Comparison of ENCODE assay signal across 7 cellular contexts in genomic region chr1:3898994-3899775, GRCh38. TPM values are rescaled to one million over a fixed set of nuclear protein-coding genes. Genes with fewer than 3 reads are reported as not detected.
DNase-seq lines count a peak whose midpoint lies in the region; ATAC-seq and TF ChIP-seq lines count a peak whose summit lies in the region.

No MANE protein-coding gene starts in this region.

- H3K4me3 Mint-ChIP-seq in naive thymus-derived CD4-positive, alpha-beta T cell, result peak overlapping the region; percentile 84 to 96 (median 93)

- no peaks in the 10 kb centered on the region for H3K4me1 ChIP-seq in colonic mucosa
- peaks cover 6 to 32% of the 10 kb centered on the region in 2 donors for H3K4me1 ChIP-seq in naive thymus-derived CD4-positive, alpha-beta T cell (ENCODE audit: control insufficient read depth in 2 of 2, insufficient read depth in 2 of 2, low read length in 2 of 2)

- H3K9me3 ChIP-seq in colonic mucosa, result no peaks in the 10 kb centered on the region
- H3K9me3 ChIP-seq in naive thymus-derived CD4-positive, alpha-beta T cell (ENCODE audit: control insufficient read depth in 2 of 3, low read length in 3 of 3), result peaks cover 0 to 7% (median 7%) of the 10 kb centered on the region in 3 experiments

- H3K9ac ChIP-seq in colonic mucosa (ENCODE audit: low read depth in 2 of 2, low read length in 2 of 2), result peak overlapping the region; percentile 89 to 91

- no peaks in the 10 kb centered on the region for H3K27me3 ChIP-seq in colonic mucosa
- H3K27me3 ChIP-seq in naive thymus-derived CD4-positive, alpha-beta T cell (ENCODE audit: control insufficient read depth in 2 of 2, insufficient read depth in 2 of 2, low read length in 2 of 2), result no peaks in the 10 kb centered on the region

- H3K27me3 Mint-ChIP-seq in naive thymus-derived CD4-positive, alpha-beta T cell, result no peaks in the 10 kb centered on the region

- H3K36me3 Mint-ChIP-seq in naive thymus-derived CD4-positive, alpha-beta T cell, result peaks cover 5 to 22% (median 19%) of the 10 kb centered on the region in 5 donors

- DNase-seq in GM12864 (ENCODE audit: low read depth) (peak; percentile 8), NAMALWA (ENCODE audit: low spot score) (peak; percentile 72), colonic mucosa (no peak)
- no peak for DNase-seq in naive thymus-derived CD4-positive, alpha-beta T cell

- CTCF ChIA-PET in naive thymus-derived CD4-positive, alpha-beta T cell (lab: Charles Lee), result interaction anchor here (0.7 to 1.4 kb wide), 2 partner anchors 15 to 42 kb away, joined by 3 to 4 read pairs; partner anchors contain the start of genes CEP104 and DFFB

- peak overlapping the region; percentile 52 to 99 (median 79) for H3K27ac Mint-ChIP-seq in naive thymus-derived CD4-positive, alpha-beta T cell

- H3K36me3 ChIP-seq in colonic mucosa, result no peaks in the 10 kb centered on the region
- peaks cover 0 to 16% (median 0%) of the 10 kb centered on the region in 3 experiments for H3K36me3 ChIP-seq in naive thymus-derived CD4-positive, alpha-beta T cell (ENCODE audit: control insufficient read depth in 2 of 3, insufficient read depth in 3 of 3, low read length in 3 of 3)

- POLR2A ChIA-PET in naive thymus-derived CD4-positive, alpha-beta T cell (lab: Charles Lee), result interaction anchor here (1.3 to 3.5 kb wide), 3 partner anchors 8 to 52 kb away, joined by 4 to 30 read pairs (median 5); partner anchors contain the start of genes CEP104 and DFFB

- no peak for ATAC-seq in naive thymus-derived CD4-positive, alpha-beta T cell
- ATAC-seq in HG03439 (IDR thresholded peaks at IDR 0.05; ENCODE audit: unreplicated experiment) (no peak), HG03025 (IDR thresholded peaks at IDR 0.05; ENCODE audit: low FRiP score, unreplicated experiment) (no peak), HG03135 (IDR thresholded peaks at IDR 0.05; ENCODE audit: unreplicated experiment) (no peak)

- intact Hi-C loops in colonic mucosa (cut with DNase I), result loop anchor here (5.0 kb wide), 1 partner anchor 42 kb away; the partner anchor contains the start of genes CEP104 and DFFB
- intact Hi-C loops in naive thymus-derived CD4-positive, alpha-beta T cell (cut with micrococcal nuclease), result no loop called here

- H3K4me3 ChIP-seq in GM12864 (ENCODE audit: low read depth, low read length) (peak overlapping the region; percentile 95), colonic mucosa (peak overlapping the region; percentile 90)
- peak overlapping the region; percentile 79 for H3K4me3 ChIP-seq in naive thymus-derived CD4-positive, alpha-beta T cell (ENCODE audit: low read length)

- H3K27ac ChIP-seq in colonic mucosa, result peak overlapping the region; percentile 97
- peak overlapping the region; percentile 94 for H3K27ac ChIP-seq in naive thymus-derived CD4-positive, alpha-beta T cell (ENCODE audit: low read depth, low read length)

- H3K9me3 Mint-ChIP-seq in naive thymus-derived CD4-positive, alpha-beta T cell, result peaks cover 0 to 21% (median 9%) of the 10 kb centered on the region in 11 donors

- H3K4me1 Mint-ChIP-seq in naive thymus-derived CD4-positive, alpha-beta T cell, result peaks cover 23 to 67% (median 56%) of the 10 kb centered on the region in 7 donors

- TF ChIP-seq CTCF in GM12864 (IDR thresholded peaks at IDR 0.05; ENCODE audit: low read depth, low read length, missing control alignments), result peak; percentile 28
- TF ChIP-seq CTCF in colonic mucosa (IDR thresholded peaks at IDR 0.05), result no peak

RNA-seq across cellular contexts. Expression of gene C1orf174, which starts 0.9 kb away (rescaled TPM):
- total RNA-seq in colonic mucosa, result 10 to 100 TPM; 19.4 to 32.8 TPM
- 10 to 100 TPM; 17.0 to 33.6 (median 27.1) TPM for total RNA-seq in naive thymus-derived CD4-positive, alpha-beta T cell
- polyA plus RNA-seq in naive thymus-derived CD4-positive, alpha-beta T cell, result 10 to 100 TPM; 19.9 to 34.7 TPM

RNA-seq across cellular contexts. Expression of gene DFFB, which starts 41.9 kb away (rescaled TPM):
- 10 to 100 TPM in 1 of 2 donors, 1 to 10 TPM in 1; 4.5 to 10.7 TPM for total RNA-seq in colonic mucosa
- 10 to 100 TPM; 13.6 to 27.7 (median 19.2) TPM for total RNA-seq in naive thymus-derived CD4-positive, alpha-beta T cell
- polyA plus RNA-seq in naive thymus-derived CD4-positive, alpha-beta T cell, result 10 to 100 TPM in 1 of 2 donors, 1 to 10 TPM in 1; 9.8 to 13.5 TPM

RNA-seq across cellular contexts. Expression of gene CEP104, which starts 42.2 kb away (rescaled TPM):
- 10 to 100 TPM; 41.1 to 52.7 TPM for total RNA-seq in colonic mucosa
- total RNA-seq in naive thymus-derived CD4-positive, alpha-beta T cell, result 10 to 100 TPM; 33.7 to 68.0 (median 45.6) TPM
- polyA plus RNA-seq in naive thymus-derived CD4-positive, alpha-beta T cell, result 10 to 100 TPM; 12.7 to 15.3 TPM

Comparison
In these comparisons a context has a peak if more than half of its experiments do, and no peak if none do; other contexts are left out.
1. DNase-seq: peak in GM12864 (single experiment) and NAMALWA (single experiment); none in colonic mucosa (single experiment) and naive thymus-derived CD4-positive, alpha-beta T cell (0 of 9).
2. Peak in every context shown above with its lines, with median percentiles within 50 percentile points of each other: H3K4me3 ChIP-seq.